ENCODE assay signal across 21 cellular contexts in genomic region chr11:118757881-118758399, GRCh38. TPM values are rescaled to one million over a fixed set of nuclear protein-coding genes. Genes with fewer than 3 reads are reported as not detected.
DNase-seq lines count a peak whose midpoint lies in the region; ATAC-seq and TF ChIP-seq lines count a peak whose summit lies in the region.
"Had no signal": no experiment of that assay in that cellular context is flagged by ENCODE, and none has a peak within 500 bp of the region (broad histone marks: within the 10 kb centered on the region; RNA-seq: fewer than 3 reads in every experiment).

No MANE protein-coding gene starts in this region.

- H3K4me1 Mint-ChIP-seq in activated CD4-positive, alpha-beta memory T cell treated with anti-CD3 and anti-CD28 coated beads for 36 hours (ENCODE audit: low read depth): peaks cover 2% of the 10 kb centered on the region
- H3K4me1 Mint-ChIP-seq in activated CD4-positive, alpha-beta memory T cell treated with anti-CD3 and anti-CD28 coated beads, Interleukin-2, amount 10 ng/mL, durations not matched to agents 7 days and 5 days: no peaks in the 10 kb centered on the region
- no peaks in the 10 kb centered on the region for H3K4me1 Mint-ChIP-seq in WTC11

- DNase-seq in activated CD4-positive, alpha-beta memory T cell treated with anti-CD3 and anti-CD28 coated beads for 36 hours: no peak
- no peak for DNase-seq in activated CD4-positive, alpha-beta memory T cell treated with anti-CD3 and anti-CD28 coated beads, Interleukin-2, amount 10 ng/mL, durations not matched to agents 7 days and 5 days
- DNase-seq in WTC11 (ENCODE audit: low spot score): no peak
- DNase-seq in sciatic nerve (ENCODE audit: low spot score): no peak
- no peak for DNase-seq in 8988T
- no peak for DNase-seq in RKO (ENCODE audit: low spot score)
- DNase-seq: activated CD4-positive, alpha-beta T cell treated with anti-CD3 and anti-CD28 coated beads, Interleukin-2, amount 50 U/mL, for 48 hours; activated T-cell treated with anti-CD3 and anti-CD28 coated beads, Interleukin-2, amount 50 U/mL, for 48 hours; adrenal gland; GDM1; left ventricle myocardium superior; MG63; NCI-H1436; OCI-M1; SHP77 treated with DMSO at 0.1 percent for 48 hours; stimulated activated naive CD4-positive, alpha-beta T cell had no signal

- TF ChIP-seq CTCF in WTC11 (IDR thresholded peaks at IDR 0.05): no peak

- POLR2A ChIA-PET in activated CD4-positive, alpha-beta memory T cell treated with anti-CD3 and anti-CD28 coated beads for 36 hours (lab: Charles Lee): no interaction called here
- POLR2A ChIA-PET in activated CD4-positive, alpha-beta memory T cell treated with anti-CD3 and anti-CD28 coated beads, Interleukin-2, amount 10 ng/mL, durations not matched to agents 7 days and 5 days (lab: Charles Lee): interaction anchor here (0.5 kb wide), 1 partner anchor 10 kb away, joined by 3 read pairs; no protein-coding TSS in a partner anchor
- POLR2A ChIA-PET in WTC11 (lab: Charles Lee): no interaction called here

- H3K4me3 Mint-ChIP-seq in activated CD4-positive, alpha-beta memory T cell treated with anti-CD3 and anti-CD28 coated beads for 36 hours: no peak overlapping the region
- no peak overlapping the region for H3K4me3 Mint-ChIP-seq in activated CD4-positive, alpha-beta memory T cell treated with anti-CD3 and anti-CD28 coated beads, Interleukin-2, amount 10 ng/mL, durations not matched to agents 7 days and 5 days
- no peak overlapping the region for H3K4me3 Mint-ChIP-seq in WTC11
- H3K4me3 Mint-ChIP-seq: T-helper 1 cell treated with Interleukin-12 subunit alpha and Interleukin-12 subunit beta and Interleukin-4 antibody, amounts not matched to agents 30 μg/mL and 1 μg/mL, for 36 hours had no signal

- H3K36me3 Mint-ChIP-seq in activated CD4-positive, alpha-beta memory T cell treated with anti-CD3 and anti-CD28 coated beads for 36 hours: peaks cover 61% of the 10 kb centered on the region
- H3K36me3 Mint-ChIP-seq in activated CD4-positive, alpha-beta memory T cell treated with anti-CD3 and anti-CD28 coated beads, Interleukin-2, amount 10 ng/mL, durations not matched to agents 7 days and 5 days (ENCODE audit: low read depth): peaks cover 76% of the 10 kb centered on the region
- H3K36me3 Mint-ChIP-seq in WTC11: peaks cover 79% of the 10 kb centered on the region

- no peaks in the 10 kb centered on the region for H3K9me3 Mint-ChIP-seq in activated CD4-positive, alpha-beta memory T cell treated with anti-CD3 and anti-CD28 coated beads for 36 hours
- no peaks in the 10 kb centered on the region for H3K9me3 Mint-ChIP-seq in activated CD4-positive, alpha-beta memory T cell treated with anti-CD3 and anti-CD28 coated beads, Interleukin-2, amount 10 ng/mL, durations not matched to agents 7 days and 5 days
- H3K9me3 Mint-ChIP-seq in WTC11: no peaks in the 10 kb centered on the region
- H3K9me3 Mint-ChIP-seq: T-helper 1 cell treated with Interleukin-12 subunit alpha and Interleukin-12 subunit beta and Interleukin-4 antibody, amounts not matched to agents 30 μg/mL and 1 μg/mL, for 36 hours had no signal

- ATAC-seq in WTC11: no peak
- ATAC-seq in sciatic nerve: peak; percentile 55
- no peak for ATAC-seq in HG03460 (IDR thresholded peaks at IDR 0.05; ENCODE audit: unreplicated experiment)
- ATAC-seq: left ventricle myocardium superior had no signal

- peak overlapping the region; percentile 31 for H3K27ac ChIP-seq in layer of hippocampus (ENCODE audit: low read depth, low read length)
- H3K27ac ChIP-seq: 22Rv1, BLaER1 had no signal

- CTCF ChIA-PET in activated CD4-positive, alpha-beta memory T cell treated with anti-CD3 and anti-CD28 coated beads for 36 hours (lab: Charles Lee): interaction anchor here (0.8 kb wide), 1 partner anchor 137 kb away, joined by 3 read pairs; no protein-coding TSS in a partner anchor
- CTCF ChIA-PET in activated CD4-positive, alpha-beta memory T cell treated with anti-CD3 and anti-CD28 coated beads, Interleukin-2, amount 10 ng/mL, durations not matched to agents 7 days and 5 days (lab: Charles Lee): interaction anchor here (2.2 kb wide), 1 partner anchor 68 kb away, joined by 11 read pairs; no protein-coding TSS in a partner anchor
- CTCF ChIA-PET in WTC11 (lab: Charles Lee): interaction anchor here (0.8 to 1.7 kb wide), 2 partner anchors 67 to 68 kb away, joined by 3 to 6 read pairs; no protein-coding TSS in a partner anchor

- H3K27me3 ChIP-seq in layer of hippocampus (ENCODE audit: control insufficient read depth, insufficient read depth, low read length): no peaks in the 10 kb centered on the region
- H3K27me3 ChIP-seq: adrenal gland, BLaER1, MG63 had no signal

- intact Hi-C loops in activated CD4-positive, alpha-beta memory T cell treated with anti-CD3 and anti-CD28 coated beads for 36 hours (cut with micrococcal nuclease): no loop called here
- intact Hi-C loops in sciatic nerve (cut with DNase I): no loop called here

- peak overlapping the region; percentile 46 for H3K27ac Mint-ChIP-seq in activated CD4-positive, alpha-beta memory T cell treated with anti-CD3 and anti-CD28 coated beads for 36 hours
- H3K27ac Mint-ChIP-seq in activated CD4-positive, alpha-beta memory T cell treated with anti-CD3 and anti-CD28 coated beads, Interleukin-2, amount 10 ng/mL, durations not matched to agents 7 days and 5 days: no peak overlapping the region
- peak overlapping the region; percentile 62; the same call in 1 of the 2 replicates for H3K27ac Mint-ChIP-seq in WTC11
- H3K27ac Mint-ChIP-seq: T-helper 1 cell treated with Interleukin-12 subunit alpha and Interleukin-12 subunit beta and Interleukin-4 antibody, amounts not matched to agents 30 μg/mL and 1 μg/mL, for 36 hours had no signal

- H3K27me3 Mint-ChIP-seq in activated CD4-positive, alpha-beta memory T cell treated with anti-CD3 and anti-CD28 coated beads for 36 hours: no peaks in the 10 kb centered on the region
- no peaks in the 10 kb centered on the region for H3K27me3 Mint-ChIP-seq in activated CD4-positive, alpha-beta memory T cell treated with anti-CD3 and anti-CD28 coated beads, Interleukin-2, amount 10 ng/mL, durations not matched to agents 7 days and 5 days
- no peaks in the 10 kb centered on the region for H3K27me3 Mint-ChIP-seq in WTC11 (ENCODE audit: low read depth)

TF ChIP-seq in WTC11, 78 proteins besides CTCF, POLR2A, EP300 and RAD21:
- no peak for TF ChIP-seq ZNF121 (CRISPR knock-in tag; IDR thresholded peaks at IDR 0.05)
- TF ChIP-seq ZNF396 (CRISPR knock-in tag; IDR thresholded peaks at IDR 0.05; ENCODE audit: borderline replicate concordance): no peak
- no peak for TF ChIP-seq ZBTB21 (CRISPR knock-in tag; IDR thresholded peaks at IDR 0.05; ENCODE audit: borderline replicate concordance)
- no peak for TF ChIP-seq TCF7 (CRISPR knock-in tag; IDR thresholded peaks at IDR 0.05; ENCODE audit: low read depth)
- no peak for TF ChIP-seq USF1 (CRISPR knock-in tag; IDR thresholded peaks at IDR 0.05)
- no peak for TF ChIP-seq TEAD4 (CRISPR knock-in tag; IDR thresholded peaks at IDR 0.05)
- no peak for TF ChIP-seq CDX4 (CRISPR knock-in tag; IDR thresholded peaks at IDR 0.05; ENCODE audit: borderline replicate concordance)

RNA-seq across cellular contexts. Expression of gene DDX6, which starts 33.0 kb away (rescaled TPM):
- 100 to 1,000 TPM; 175 to 180 TPM for total RNA-seq in activated CD4-positive, alpha-beta memory T cell treated with anti-CD3 and anti-CD28 coated beads for 36 hours
- total RNA-seq in activated CD4-positive, alpha-beta memory T cell treated with anti-CD3 and anti-CD28 coated beads, Interleukin-2, amount 10 ng/mL, durations not matched to agents 7 days and 5 days: 100 to 1,000 TPM; 154 to 155 TPM
- total RNA-seq in WTC11 (2021) (151 to 167 TPM (median 166 TPM) in 3 replicates), sciatic nerve (159 TPM)
